In the genomic region with DNA sequence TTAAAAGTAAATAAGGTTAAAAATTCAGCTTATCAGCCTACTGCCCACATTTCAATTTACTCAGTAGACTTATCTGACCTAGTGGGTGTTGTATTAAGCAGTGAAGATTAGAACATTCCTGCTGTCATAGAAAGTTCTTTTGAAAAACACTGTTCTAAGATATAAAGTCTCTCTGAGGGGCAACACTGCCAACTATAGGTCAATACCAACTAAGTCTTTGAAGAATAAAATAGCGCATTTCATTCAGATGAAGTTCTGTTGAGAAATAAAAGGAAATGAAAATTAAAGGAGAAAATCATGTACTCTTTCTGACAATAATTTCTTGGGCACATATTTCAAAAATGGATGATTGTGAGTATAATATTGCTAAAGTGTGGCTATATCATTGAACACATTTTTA, we compare ENCODE assay signal across 18 cellular contexts.
DNase-seq lines count a peak whose midpoint lies in the region; ATAC-seq and TF ChIP-seq lines count a peak whose summit lies in the region.
"Had no signal": no experiment of that assay in that cellular context is flagged by ENCODE, and none has a peak within 500 bp of the region (broad histone marks: within the 10 kb centered on the region; RNA-seq: fewer than 3 reads in every experiment).

No MANE protein-coding gene starts in this region.

- DNase-seq in ACHN (peak; percentile 7), chondrocyte (ENCODE audit: low spot score) (no peak), mesendoderm (peak; percentile 54)
- DNase-seq in CD8-positive, alpha-beta memory T cell, result no peak
- no peak for DNase-seq in effector CD8-positive, alpha-beta T cell (lab: John Stamatoyannopoulos, UW)
- no peak for DNase-seq in activated CD4-positive, alpha-beta T cell treated with anti-CD3 and anti-CD28 coated beads, Interleukin-2, amount 50 U/mL, for 4 hours
- DNase-seq: CD4-positive, alpha-beta T cell; GF-D8; MG63; NCI-H1105 treated with DMSO at 0.1 percent for 48 hours; NCI-H187; NCI-H446; NCI-H748 treated with DMSO at 0.1 percent for 48 hours; SJCRH30 had no signal

- no peak overlapping the region for H4K8ac ChIP-seq in mesendoderm (ENCODE audit: low read depth, low read length)

- no peaks in the 10 kb centered on the region for H3K4me1 Mint-ChIP-seq in chondrocyte (ENCODE audit: low read depth)
- H3K4me1 Mint-ChIP-seq in CD8-positive, alpha-beta memory T cell, result no peaks in the 10 kb centered on the region

- WGBS in mesendoderm (ENCODE audit: extremely low coverage, insufficient coverage, low lambda C conversion rate), result no CpG with 5 or more reads among the region's 1 CpG

- H3K27me3 Mint-ChIP-seq in chondrocyte (ENCODE audit: low read depth), result peaks cover 2% of the 10 kb centered on the region
- no peaks in the 10 kb centered on the region for H3K27me3 Mint-ChIP-seq in CD8-positive, alpha-beta memory T cell
- H3K27me3 Mint-ChIP-seq: CD4-positive, alpha-beta T cell had no signal

- H3K4me1 ChIP-seq in OCI-LY1 (ENCODE audit: insufficient read depth, low read length, severe bottlenecking), result no peaks in the 10 kb centered on the region
- no peaks in the 10 kb centered on the region for H3K4me1 ChIP-seq in mesendoderm (ENCODE audit: control insufficient read depth, low read depth, low read length)
- no peaks in the 10 kb centered on the region for H3K4me1 ChIP-seq in CD8-positive, alpha-beta memory T cell (ENCODE audit: insufficient read depth, low read length)
- H3K4me1 ChIP-seq: SJCRH30 had no signal

- no peak overlapping the region for H2AK5ac ChIP-seq in mesendoderm (ENCODE audit: low read length)

- H3K4me3 ChIP-seq in OCI-LY1 (ENCODE audit: low read depth, low read length, poor library complexity, severe bottlenecking), result no peak overlapping the region
- H3K4me3 ChIP-seq in mesendoderm (ENCODE audit: low read length), result no peak overlapping the region
- no peak overlapping the region for H3K4me3 ChIP-seq in CD8-positive, alpha-beta memory T cell (ENCODE audit: low read length)
- H3K4me3 ChIP-seq: MG63, SJCRH30 had no signal

- H3K9ac ChIP-seq in OCI-LY1 (ENCODE audit: low read length) (no peak overlapping the region), mesendoderm (ENCODE audit: low read length) (no peak overlapping the region)
- H3K9ac ChIP-seq: KMS-11 had no signal

- H3K18ac ChIP-seq in mesendoderm (ENCODE audit: low read length), result no peak overlapping the region

- H3K9me2 ChIP-seq in OCI-LY1 (ENCODE audit: low read depth, low read length), result no peaks in the 10 kb centered on the region

- H4K20me1 ChIP-seq in OCI-LY1 (ENCODE audit: insufficient read depth, low read length), result no peaks in the 10 kb centered on the region

- no peaks in the 10 kb centered on the region for H3F3A ChIP-seq in OCI-LY1 (ENCODE audit: insufficient read depth, low read length)

- no peak overlapping the region for H2BK15ac ChIP-seq in mesendoderm (replicated peaks; ENCODE audit: low read depth)

- POLR2A ChIA-PET in CD8-positive, alpha-beta memory T cell (lab: Charles Lee), result no interaction called here

- no peaks in the 10 kb centered on the region for H3K36me3 ChIP-seq in OCI-LY1 (ENCODE audit: insufficient read depth, low read length)
- no peaks in the 10 kb centered on the region for H3K36me3 ChIP-seq in mesendoderm (ENCODE audit: control insufficient read depth, insufficient read depth, low read length)
- H3K36me3 ChIP-seq in CD8-positive, alpha-beta memory T cell (ENCODE audit: insufficient read depth, low read length), result no peaks in the 10 kb centered on the region
- H3K36me3 ChIP-seq: MG63, SJCRH30 had no signal

- H3K56ac ChIP-seq in mesendoderm (ENCODE audit: low read length), result no peak overlapping the region

- H3K79me2 ChIP-seq in OCI-LY1 (ENCODE audit: insufficient read depth, low read length) (no peaks in the 10 kb centered on the region), mesendoderm (ENCODE audit: control insufficient read depth, insufficient read depth, low read length) (no peaks in the 10 kb centered on the region)

- no peak overlapping the region for H3K4me2 ChIP-seq in OCI-LY1 (ENCODE audit: low read length)
- no peak overlapping the region for H3K4me2 ChIP-seq in mesendoderm (ENCODE audit: low read length)
- H3K4me2 ChIP-seq: KMS-11 had no signal

- CTCF ChIA-PET in CD8-positive, alpha-beta memory T cell (lab: Charles Lee), result no interaction called here

- H3K79me1 ChIP-seq in mesendoderm (ENCODE audit: low read length), result no peaks in the 10 kb centered on the region

- no peaks in the 10 kb centered on the region for H3K9me3 ChIP-seq in OCI-LY1 (ENCODE audit: low read length)
- no peaks in the 10 kb centered on the region for H3K9me3 ChIP-seq in CD8-positive, alpha-beta memory T cell (ENCODE audit: low read length)
- H3K9me3 ChIP-seq: MG63, SJCRH30 had no signal

- in situ Hi-C loops in ACHN (cut with HindIII; ENCODE audit: low pct_ligation_motif_present, low pct_unique_long_range_greater_than_20kb, low sequenced_read_pairs), result no loop called here

- no peaks in the 10 kb centered on the region for H3K36me3 Mint-ChIP-seq in chondrocyte (ENCODE audit: low read depth)
- H3K36me3 Mint-ChIP-seq in CD8-positive, alpha-beta memory T cell, result no peaks in the 10 kb centered on the region

- ATAC-seq in activated CD4-positive, CD25-positive, alpha-beta regulatory T cell treated with anti-CD3 and anti-CD28 coated beads, Interleukin-2, amount 50 U/mL, for 24 hours, result no peak
- ATAC-seq: HepG2 had no signal

- H2BK120ac ChIP-seq in mesendoderm (ENCODE audit: low read depth, low read length), result no peak overlapping the region

- H3K27ac ChIP-seq in OCI-LY1 (ENCODE audit: low read depth, low read length, poor library complexity, severe bottlenecking) (no peak overlapping the region), mesendoderm (ENCODE audit: low read depth, low read length) (no peak overlapping the region)
- H3K27ac ChIP-seq in CD8-positive, alpha-beta memory T cell (ENCODE audit: low read depth, low read length), result no peak overlapping the region
- H3K27ac ChIP-seq: KMS-11, SJCRH30 had no signal

- no peak overlapping the region for H3K23ac ChIP-seq in mesendoderm (ENCODE audit: low read length)

- no peak overlapping the region for H3K27ac Mint-ChIP-seq in chondrocyte (ENCODE audit: unreplicated experiment)
- H3K27ac Mint-ChIP-seq in CD8-positive, alpha-beta memory T cell, result no peak overlapping the region
- H3K27ac Mint-ChIP-seq: CD4-positive, alpha-beta T cell had no signal

- no peaks in the 10 kb centered on the region for H3K9me3 Mint-ChIP-seq in chondrocyte (ENCODE audit: low read depth)
- peaks cover 3 to 28% (median 9%) of the 10 kb centered on the region in 5 donors for H3K9me3 Mint-ChIP-seq in CD8-positive, alpha-beta memory T cell
- H3K9me3 Mint-ChIP-seq: CD4-positive, alpha-beta T cell had no signal

- no peak overlapping the region for H4K5ac ChIP-seq in mesendoderm (ENCODE audit: low read length)

- H2BK5ac ChIP-seq in mesendoderm (ENCODE audit: low read length), result no peak overlapping the region

- no peak overlapping the region for H2AFZ ChIP-seq in OCI-LY1 (ENCODE audit: low read length)

- TF ChIP-seq CTCF in OCI-LY1 (IDR thresholded peaks at IDR 0.05; ENCODE audit: low read length) (peak; percentile 33; the same call in 1 of the 2 replicates), chondrocyte (IDR thresholded peaks at IDR 0.05) (peak; percentile 10)

- H3K4me3 Mint-ChIP-seq in chondrocyte (ENCODE audit: unreplicated experiment), result no peak overlapping the region
- no peak overlapping the region for H3K4me3 Mint-ChIP-seq in CD8-positive, alpha-beta memory T cell
- H3K4me3 Mint-ChIP-seq: CD4-positive, alpha-beta T cell had no signal

- no peak overlapping the region for H3K4ac ChIP-seq in mesendoderm (ENCODE audit: low read depth, low read length)

- H3K27me3 ChIP-seq in OCI-LY1 (ENCODE audit: insufficient read depth, low read length) (no peaks in the 10 kb centered on the region), mesendoderm (ENCODE audit: insufficient read depth, low read length, poor library complexity) (no peaks in the 10 kb centered on the region)
- H3K27me3 ChIP-seq in CD8-positive, alpha-beta memory T cell (ENCODE audit: insufficient read depth, low read length, poor library complexity, severe bottlenecking), result no peaks in the 10 kb centered on the region
- H3K27me3 ChIP-seq: MG63, SJCRH30 had no signal

Comparison
In these comparisons a context has a peak if more than half of its experiments do, and no peak if none do; other contexts are left out.
1. DNase-seq: peak in ACHN (single experiment) and mesendoderm (single experiment); none in chondrocyte (single experiment), CD8-positive, alpha-beta memory T cell (0 of 5), effector CD8-positive, alpha-beta T cell (single experiment) and activated CD4-positive, alpha-beta T cell treated with anti-CD3 and anti-CD28 coated beads, Interleukin-2, amount 50 U/mL, for 4 hours (0 of 2).